8 cellular contexts compared by ENCODE assay signal in genomic region chr5:140547508-140548299, GRCh38. TPM values are rescaled to one million over a fixed set of nuclear protein-coding genes. Genes with fewer than 3 reads are reported as not detected.
DNase-seq lines count a peak whose midpoint lies in the region; ATAC-seq, FAIRE-seq and TF ChIP-seq lines count a peak whose summit lies in the region.

EIF4EBP3 (plus strand) TSS chr5:140547662; CDS start chr5:140547738, 76 bp downstream.

- TF ChIP-seq POLR2A in GM12892 (IDR thresholded peaks at IDR 0.05; ENCODE audit: low read depth, low read length), result peak; percentile 68; the same call in 1 of the 2 replicates

- ATAC-seq in HG02840 (IDR thresholded peaks at IDR 0.05; ENCODE audit: low FRiP score, unreplicated experiment), result peak; percentile 99

- FAIRE-seq in GM12892 (lab: Jason Lieb, UNC) (peak; percentile 98), islet of Langerhans (lab: Jason Lieb, UNC) (peak; percentile 33), urothelium cell line (lab: Jason Lieb, UNC) (no peak)

- peak; percentile 82 for DNase-seq in GM12892 (ENCODE audit: insufficient read length)
- DNase-seq in NCI-H2081 treated with DMSO at 0.1 percent for 48 hours (lab: John Stamatoyannopoulos, UW), result peak; percentile 11
- DNase-seq in activated CD4-positive, CD25-positive, alpha-beta regulatory T cell treated with anti-CD3 and anti-CD28 coated beads, Interleukin-2, amount 50 U/mL, for 72 hours, result peak; percentile 85
- DNase-seq in cerebellar cortex (ENCODE audit: low spot score), result peak; percentile 97
- peak; percentile 70 to 85 for DNase-seq in stimulated activated CD4-positive, alpha-beta T cell treated with anti-CD3 and anti-CD28 coated beads, Interleukin-12 subunit alpha, Interleukin-12 subunit beta, amount 100 ng/mL, for 24 hours (ENCODE audit: low read depth in 2 of 2)
- DNase-seq in urothelium cell line (ENCODE audit: low spot score), result no peak

RNA-seq across cellular contexts. Expression of gene EIF4EBP3, which starts in this region (rescaled TPM):
- polyA plus RNA-seq in GM12892 (2012; ENCODE audit: missing spikeins), result 7.2 TPM
